ENCODE assay signal across 1 cellular context in the genomic region with DNA sequence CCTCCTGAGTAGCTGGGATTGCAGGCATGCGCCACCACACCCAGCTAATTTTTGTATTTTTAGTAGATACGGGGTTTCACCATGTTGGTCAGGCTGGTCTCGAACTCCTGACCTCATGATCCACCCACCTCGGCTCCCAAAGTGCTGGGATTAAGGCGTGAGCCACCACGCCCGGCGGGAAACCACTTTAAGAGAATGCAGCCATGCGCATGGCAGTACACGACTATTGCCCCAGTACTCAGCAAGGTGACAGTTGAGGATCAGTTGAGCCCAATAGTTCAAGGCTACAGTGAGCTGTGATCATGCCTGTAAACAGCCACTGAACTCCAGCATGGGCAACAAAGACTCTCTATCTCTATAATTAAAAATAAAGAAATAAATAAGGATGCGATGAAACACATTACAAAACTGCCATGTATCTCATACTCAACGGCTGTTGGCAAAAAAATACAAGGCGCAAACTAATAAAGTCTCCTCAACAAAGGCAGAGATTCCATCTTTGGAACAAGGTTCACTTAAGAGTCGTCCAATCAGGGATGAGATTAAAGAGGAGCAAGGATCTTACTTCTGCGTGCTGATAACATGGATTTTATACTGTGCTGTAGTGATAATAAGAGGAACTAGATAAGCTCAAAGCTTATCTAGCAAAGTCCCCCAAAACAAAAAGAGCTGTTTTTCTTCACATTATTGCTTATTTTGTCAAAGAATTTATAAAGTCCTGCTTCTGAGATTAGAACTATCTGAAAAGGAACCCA.
TF ChIP-seq lines count a peak whose summit lies in the region.

No MANE protein-coding gene starts in this region.

TF ChIP-seq in H1, 55 proteins besides CTCF, POLR2A, EP300 and RAD21:
- TF ChIP-seq, protein P1, sequence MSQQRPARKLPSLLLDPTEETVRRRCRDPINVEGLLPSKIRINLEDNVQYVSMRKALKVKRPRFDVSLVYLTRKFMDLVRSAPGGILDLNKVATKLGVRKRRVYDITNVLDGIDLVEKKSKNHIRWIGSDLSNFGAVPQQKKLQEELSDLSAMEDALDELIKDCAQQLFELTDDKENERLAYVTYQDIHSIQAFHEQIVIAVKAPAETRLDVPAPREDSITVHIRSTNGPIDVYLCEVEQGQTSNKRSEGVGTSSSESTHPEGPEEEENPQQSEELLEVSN (IDR thresholded peaks at IDR 0.05), result peak; percentile 68
- TF ChIP-seq, protein P2, sequence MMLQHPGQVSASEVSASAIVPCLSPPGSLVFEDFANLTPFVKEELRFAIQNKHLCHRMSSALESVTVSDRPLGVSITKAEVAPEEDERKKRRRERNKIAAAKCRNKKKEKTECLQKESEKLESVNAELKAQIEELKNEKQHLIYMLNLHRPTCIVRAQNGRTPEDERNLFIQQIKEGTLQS (IDR thresholded peaks at IDR 0.05; ENCODE audit: insufficient read depth, low read depth, low read length), result no peak
